8 cellular contexts compared by ENCODE assay signal in the genomic region with DNA sequence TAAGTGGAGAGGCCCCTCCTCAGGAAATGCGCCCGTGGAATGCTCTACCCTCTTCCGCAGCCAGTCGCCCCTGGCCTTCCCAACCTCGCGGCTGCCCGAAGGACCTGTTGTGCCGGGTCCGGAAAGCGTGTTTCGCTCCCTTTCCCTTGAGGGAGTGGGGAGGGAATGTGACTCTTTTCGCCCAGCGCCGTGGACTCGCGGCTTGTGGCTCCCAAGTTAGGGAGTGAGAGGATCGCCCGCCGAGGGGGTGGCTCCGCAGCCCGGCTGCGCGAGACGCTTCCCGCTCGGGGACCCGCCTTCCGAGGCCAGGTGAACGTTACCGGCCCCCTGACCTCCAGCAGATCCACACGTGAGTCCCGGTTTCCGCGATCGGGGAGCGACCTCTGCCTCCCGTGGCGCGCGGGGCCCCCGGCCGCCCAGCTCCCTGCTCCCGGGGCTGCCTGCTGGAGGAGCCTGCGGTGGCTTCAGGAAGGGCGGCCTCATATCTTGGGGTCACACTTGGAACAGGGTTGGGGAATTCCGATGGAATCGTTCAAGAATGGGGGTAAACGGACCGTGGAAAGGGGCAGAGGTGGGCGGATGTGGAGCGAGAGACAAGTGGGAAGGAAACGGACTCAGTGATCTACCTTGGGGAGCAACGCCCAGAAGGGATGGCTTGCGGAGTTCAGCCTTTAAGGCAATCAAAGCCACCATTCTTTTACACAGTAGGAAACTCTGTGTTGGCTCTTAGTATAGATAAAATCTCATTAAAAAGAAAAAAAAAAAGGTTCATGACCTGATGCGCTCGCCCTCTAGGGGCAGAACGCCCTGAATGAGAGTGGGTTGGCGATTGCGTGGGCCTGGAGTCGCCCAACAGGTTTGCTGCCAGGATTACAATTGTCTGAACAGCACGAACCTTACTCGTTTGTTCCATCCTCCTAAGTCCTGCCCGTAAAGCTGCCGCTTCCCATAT. TPM values are rescaled to one million over a fixed set of nuclear protein-coding genes. Genes with fewer than 3 reads are reported as not detected.
DNase-seq lines count a peak whose midpoint lies in the region; ATAC-seq, FAIRE-seq and TF ChIP-seq lines count a peak whose summit lies in the region.

No MANE protein-coding gene starts in this region.

- no peak overlapping the region for H3K27ac Mint-ChIP-seq in activated T-cell treated with anti-CD3 and anti-CD28 coated beads, Interleukin-2, amount 50 U/mL, for 72 hours

- H3K36me3 Mint-ChIP-seq in activated T-cell treated with anti-CD3 and anti-CD28 coated beads, Interleukin-2, amount 50 U/mL, for 72 hours (ENCODE audit: insufficient read depth in 2 of 2): no peaks in the 10 kb centered on the region

- H3K27me3 Mint-ChIP-seq in activated T-cell treated with anti-CD3 and anti-CD28 coated beads, Interleukin-2, amount 50 U/mL, for 72 hours (ENCODE audit: low read depth): peaks cover 64% of the 10 kb centered on the region

- H3K4me3 ChIP-seq in GM08714 (ENCODE audit: low read length): peak overlapping the region; percentile 47

- TF ChIP-seq CTCF in omental fat pad (IDR thresholded peaks at IDR 0.05): no peak

- peak; percentile 70 for TF ChIP-seq EP300 in Ishikawa (IDR thresholded peaks at IDR 0.05; ENCODE audit: borderline replicate concordance)

- peak; percentile 19 to 37 for DNase-seq in activated T-cell treated with anti-CD3 and anti-CD28 coated beads, Interleukin-2, amount 50 U/mL, for 72 hours
- DNase-seq in frontal cortex (ENCODE audit: low spot score in 2 of 2) (peak; percentile 31), omental fat pad (ENCODE audit: low spot score) (no peak), kidney glomerular epithelial cell (lab: John Stamatoyannopoulos, UW) (no peak)
- no peak for DNase-seq in activated CD4-positive, CD25-positive, alpha-beta regulatory T cell (lab: John Stamatoyannopoulos, UW)

- FAIRE-seq in frontal cortex (lab: Jason Lieb, UNC): no peak

- peak overlapping the region; percentile 79 to 86 for H3K4me3 Mint-ChIP-seq in activated T-cell treated with anti-CD3 and anti-CD28 coated beads, Interleukin-2, amount 50 U/mL, for 72 hours

- peak; percentile 31 for TF ChIP-seq RAD21 in Ishikawa (IDR thresholded peaks at IDR 0.05; ENCODE audit: low read depth)

- H3K9me3 Mint-ChIP-seq in activated T-cell treated with anti-CD3 and anti-CD28 coated beads, Interleukin-2, amount 50 U/mL, for 72 hours: no peaks in the 10 kb centered on the region

- ATAC-seq in activated T-cell treated with anti-CD3 and anti-CD28 coated beads, Interleukin-2, amount 50 U/mL, for 72 hours (replicated peaks in 1 of 2): peak; percentile 22 to 44
- ATAC-seq in omental fat pad (ENCODE audit: low FRiP score) (peak; percentile 79), HG03135 (IDR thresholded peaks at IDR 0.05; ENCODE audit: unreplicated experiment) (no peak)

- no peaks in the 10 kb centered on the region for H3K4me1 Mint-ChIP-seq in activated T-cell treated with anti-CD3 and anti-CD28 coated beads, Interleukin-2, amount 50 U/mL, for 72 hours (ENCODE audit: low read depth)

TF ChIP-seq in Ishikawa, 13 proteins besides CTCF, POLR2A, EP300 and RAD21:
- TF ChIP-seq, protein P1, sequence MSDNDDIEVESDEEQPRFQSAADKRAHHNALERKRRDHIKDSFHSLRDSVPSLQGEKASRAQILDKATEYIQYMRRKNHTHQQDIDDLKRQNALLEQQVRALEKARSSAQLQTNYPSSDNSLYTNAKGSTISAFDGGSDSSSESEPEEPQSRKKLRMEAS (IDR thresholded peaks at IDR 0.05): peak; percentile 6; the same call in 1 of the 2 replicates
- TF ChIP-seq NFIC (IDR thresholded peaks at IDR 0.05) (0 out of 2 replicates have a peak, but pooled peaks have one; percentile 29), TEAD4 (IDR thresholded peaks at IDR 0.05) (0 out of 2 replicates have a peak, but pooled peaks have one; percentile 13), TAF1 (IDR thresholded peaks at IDR 0.05; ENCODE audit: low read depth) (no peak; the same call in none of the 2 replicates), EGR1 (IDR thresholded peaks at IDR 0.05) (peak; percentile 91), CREB1 (IDR thresholded peaks at IDR 0.05; ENCODE audit: low read depth) (no peak), YY1 (IDR thresholded peaks at IDR 0.05; ENCODE audit: low read depth) (no peak), CEBPB (IDR thresholded peaks at IDR 0.05) (peak; percentile 22; the same call in 1 of the 2 replicates), TCF12 (IDR thresholded peaks at IDR 0.05; ENCODE audit: low read depth) (no peak), ZBTB7A (IDR thresholded peaks at IDR 0.05; ENCODE audit: low read depth) (peak; percentile 79), FOXM1 (IDR thresholded peaks at IDR 0.05; ENCODE audit: borderline replicate concordance, low read depth) (peak; percentile 51; the same call in 1 of the 2 replicates)
- TF ChIP-seq, protein P2, sequence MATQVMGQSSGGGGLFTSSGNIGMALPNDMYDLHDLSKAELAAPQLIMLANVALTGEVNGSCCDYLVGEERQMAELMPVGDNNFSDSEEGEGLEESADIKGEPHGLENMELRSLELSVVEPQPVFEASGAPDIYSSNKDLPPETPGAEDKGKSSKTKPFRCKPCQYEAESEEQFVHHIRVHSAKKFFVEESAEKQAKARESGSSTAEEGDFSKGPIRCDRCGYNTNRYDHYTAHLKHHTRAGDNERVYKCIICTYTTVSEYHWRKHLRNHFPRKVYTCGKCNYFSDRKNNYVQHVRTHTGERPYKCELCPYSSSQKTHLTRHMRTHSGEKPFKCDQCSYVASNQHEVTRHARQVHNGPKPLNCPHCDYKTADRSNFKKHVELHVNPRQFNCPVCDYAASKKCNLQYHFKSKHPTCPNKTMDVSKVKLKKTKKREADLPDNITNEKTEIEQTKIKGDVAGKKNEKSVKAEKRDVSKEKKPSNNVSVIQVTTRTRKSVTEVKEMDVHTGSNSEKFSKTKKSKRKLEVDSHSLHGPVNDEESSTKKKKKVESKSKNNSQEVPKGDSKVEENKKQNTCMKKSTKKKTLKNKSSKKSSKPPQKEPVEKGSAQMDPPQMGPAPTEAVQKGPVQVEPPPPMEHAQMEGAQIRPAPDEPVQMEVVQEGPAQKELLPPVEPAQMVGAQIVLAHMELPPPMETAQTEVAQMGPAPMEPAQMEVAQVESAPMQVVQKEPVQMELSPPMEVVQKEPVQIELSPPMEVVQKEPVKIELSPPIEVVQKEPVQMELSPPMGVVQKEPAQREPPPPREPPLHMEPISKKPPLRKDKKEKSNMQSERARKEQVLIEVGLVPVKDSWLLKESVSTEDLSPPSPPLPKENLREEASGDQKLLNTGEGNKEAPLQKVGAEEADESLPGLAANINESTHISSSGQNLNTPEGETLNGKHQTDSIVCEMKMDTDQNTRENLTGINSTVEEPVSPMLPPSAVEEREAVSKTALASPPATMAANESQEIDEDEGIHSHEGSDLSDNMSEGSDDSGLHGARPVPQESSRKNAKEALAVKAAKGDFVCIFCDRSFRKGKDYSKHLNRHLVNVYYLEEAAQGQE (IDR thresholded peaks at IDR 0.05; ENCODE audit: low read depth): no peak
- TF ChIP-seq, protein P3, sequence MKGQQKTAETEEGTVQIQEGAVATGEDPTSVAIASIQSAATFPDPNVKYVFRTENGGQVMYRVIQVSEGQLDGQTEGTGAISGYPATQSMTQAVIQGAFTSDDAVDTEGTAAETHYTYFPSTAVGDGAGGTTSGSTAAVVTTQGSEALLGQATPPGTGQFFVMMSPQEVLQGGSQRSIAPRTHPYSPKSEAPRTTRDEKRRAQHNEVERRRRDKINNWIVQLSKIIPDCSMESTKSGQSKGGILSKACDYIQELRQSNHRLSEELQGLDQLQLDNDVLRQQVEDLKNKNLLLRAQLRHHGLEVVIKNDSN (IDR thresholded peaks at IDR 0.05): no peak

RNA-seq across cellular contexts. Expression of a gene that starts 0.9 kb away (rescaled TPM):
- total RNA-seq in activated T-cell treated with anti-CD3 and anti-CD28 coated beads, Interleukin-2, amount 50 U/mL, for 72 hours: under 1 TPM; 0.50 to 0.56 TPM
- total RNA-seq in frontal cortex: 9.4 TPM
- total RNA-seq in omental fat pad: 100 to 1,000 TPM in 1 of 4 donors, 10 to 100 TPM in 3; 59.1 to 150 (median 68.4) TPM

Comparison
In these comparisons a context has a peak if more than half of its experiments do, and no peak if none do; other contexts are left out.
1. DNase-seq: peak in activated T-cell treated with anti-CD3 and anti-CD28 coated beads, Interleukin-2, amount 50 U/mL, for 72 hours (2 of 2) and frontal cortex (2 of 2); none in omental fat pad (single experiment), kidney glomerular epithelial cell (single experiment) and activated CD4-positive, CD25-positive, alpha-beta regulatory T cell (0 of 4).